In the genomic region with DNA sequence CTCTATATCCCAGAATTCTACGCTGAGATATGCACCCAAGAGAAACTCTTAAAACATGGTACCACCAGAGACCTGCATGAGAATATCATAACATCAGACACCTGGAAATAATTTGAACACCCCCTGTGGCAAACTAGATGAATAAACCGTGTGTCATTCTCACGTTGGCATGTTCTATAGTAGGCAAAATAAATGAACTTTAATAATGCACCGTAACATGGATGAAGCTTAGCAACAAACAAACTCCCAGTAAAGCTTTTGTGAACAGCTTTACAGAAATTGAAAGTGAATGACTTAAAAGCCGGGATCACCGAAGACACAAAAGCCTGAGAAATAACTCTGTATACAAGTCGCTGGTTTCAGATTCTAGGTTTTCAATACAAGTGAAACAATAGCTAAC, we compare ENCODE assay signal across 24 cellular contexts.
DNase-seq lines count a peak whose midpoint lies in the region; TF ChIP-seq lines count a peak whose summit lies in the region.
"Had no signal": no experiment of that assay in that cellular context is flagged by ENCODE, and none has a peak within 500 bp of the region (broad histone marks: within the 10 kb centered on the region; RNA-seq: fewer than 3 reads in every experiment).

No MANE protein-coding gene starts in this region.

- no peaks in the 10 kb centered on the region for H3K36me3 ChIP-seq in mesendoderm (ENCODE audit: control insufficient read depth, insufficient read depth, low read length)
- H3K36me3 ChIP-seq: heart right ventricle had no signal

- peaks cover 0 to 5% (median 2%) of the 10 kb centered on the region in 5 experiments for H3K9me3 Mint-ChIP-seq in brain
- H3K9me3 Mint-ChIP-seq: activated CD4-positive, alpha-beta T cell treated with anti-CD3 and anti-CD28 coated beads, Interleukin-2, amount 10 ng/mL, durations not matched to agents 7 days and 5 days; memory B cell had no signal

- no peak overlapping the region for H3K4me2 ChIP-seq in mesendoderm (ENCODE audit: low read length)
- H3K4me2 ChIP-seq: A549 had no signal

- TF ChIP-seq CTCF in AG10803 (conservative IDR thresholded peaks at IDR 0.05; ENCODE audit: low read length): no peak
- no peak for TF ChIP-seq CTCF in brain (conservative IDR thresholded peaks at IDR 0.05)

- no peaks in the 10 kb centered on the region for H3K79me2 ChIP-seq in mesendoderm (ENCODE audit: control insufficient read depth, insufficient read depth, low read length)

- no peaks in the 10 kb centered on the region for H3K4me1 ChIP-seq in mesendoderm (ENCODE audit: control insufficient read depth, low read depth, low read length)

- H2BK5ac ChIP-seq in mesendoderm (ENCODE audit: low read length): no peak overlapping the region

- H3K27me3 ChIP-seq in mesendoderm (ENCODE audit: insufficient read depth, low read length, poor library complexity): no peaks in the 10 kb centered on the region
- H3K27me3 ChIP-seq: heart right ventricle had no signal

- H3K23ac ChIP-seq in mesendoderm (ENCODE audit: low read length): no peak overlapping the region

- DNase-seq in AG10803 (ENCODE audit: low read depth) (peak; percentile 19), NCI-H69 (lab: John Stamatoyannopoulos, UW) (peak; percentile 66), mesendoderm (no peak), kidney tubule cell (ENCODE audit: low spot score) (no peak), SIG-M5 treated with dmso at 0.1 percent for 504 hours (lab: John Stamatoyannopoulos, UW; ENCODE audit: unreplicated experiment) (no peak), AG20443 (ENCODE audit: low spot score) (no peak), GOT3 (lab: John Stamatoyannopoulos, UW) (no peak)
- DNase-seq: activated CD4-positive, alpha-beta T cell treated with anti-CD3 and anti-CD28 coated beads, Interleukin-2, amount 10 ng/mL, durations not matched to agents 7 days and 5 days; activated CD8-positive, alpha-beta memory T cell treated with anti-CD3 and anti-CD28 coated beads, Interleukin-2, amount 50 U/mL, for 48 hours; activated naive CD4-positive, alpha-beta T cell; DMS53; erythroblast; heart right ventricle; NCI-H2029; NCI-H524; nephron progenitor cell; PC-3; stimulated activated CD4-positive, alpha-beta T cell treated with anti-CD3 and anti-CD28 coated beads, Interleukin-15, amount 100 ng/mL, for 24 hours; stimulated activated naive CD8-positive, alpha-beta T cell treated with anti-CD3 and anti-CD28 coated beads, Interleukin-15, Interleukin-2, amounts not matched to agents 100 U/mL and 50 U/mL, for 24 hours had no signal

- H2AK5ac ChIP-seq in mesendoderm (ENCODE audit: low read length): no peak overlapping the region

- H2BK15ac ChIP-seq in mesendoderm (replicated peaks; ENCODE audit: low read depth): peak overlapping the region; percentile 36

- H3K27me3 Mint-ChIP-seq in brain: no peaks in the 10 kb centered on the region
- H3K27me3 Mint-ChIP-seq: activated CD4-positive, alpha-beta T cell treated with anti-CD3 and anti-CD28 coated beads, Interleukin-2, amount 10 ng/mL, durations not matched to agents 7 days and 5 days; dendritic cell treated with granulocyte-macrophage colony-stimulating factor and Interleukin-4, amounts not matched to agents 40 ng/mL and 50 ng/mL, for 4 days; memory B cell had no signal

- H3K4me1 Mint-ChIP-seq in brain: peaks cover 41% of the 10 kb centered on the region
- H3K4me1 Mint-ChIP-seq: activated CD4-positive, alpha-beta T cell treated with anti-CD3 and anti-CD28 coated beads, Interleukin-2, amount 10 ng/mL, durations not matched to agents 7 days and 5 days; CD14-positive monocyte; memory B cell had no signal

- peak overlapping the region; percentile 52 to 84 (median 65) for H3K4me3 Mint-ChIP-seq in brain
- H3K4me3 Mint-ChIP-seq: activated CD4-positive, alpha-beta T cell treated with anti-CD3 and anti-CD28 coated beads, Interleukin-2, amount 10 ng/mL, durations not matched to agents 7 days and 5 days; CD14-positive monocyte; dendritic cell treated with granulocyte-macrophage colony-stimulating factor and Interleukin-4, amounts not matched to agents 40 ng/mL and 50 ng/mL, for 4 days; memory B cell; nephron progenitor cell had no signal

- no peaks in the 10 kb centered on the region for H3K79me1 ChIP-seq in mesendoderm (ENCODE audit: low read length)

- no peak overlapping the region for H3K56ac ChIP-seq in mesendoderm (ENCODE audit: low read length)

- H3K4ac ChIP-seq in mesendoderm (ENCODE audit: low read depth, low read length): no peak overlapping the region

- H3K36me3 Mint-ChIP-seq in brain: no peaks in the 10 kb centered on the region
- H3K36me3 Mint-ChIP-seq: CD14-positive monocyte, memory B cell had no signal

- H3K9ac ChIP-seq in mesendoderm (ENCODE audit: low read length): no peak overlapping the region

- no peak overlapping the region for H2BK120ac ChIP-seq in mesendoderm (ENCODE audit: low read depth, low read length)

- no CpG with 5 or more reads among the region's 7 CpGs for whole genome bisulfite sequencing in mesendoderm (ENCODE audit: extremely low coverage, insufficient coverage, low lambda C conversion rate)

- no peak overlapping the region for H4K8ac ChIP-seq in mesendoderm (ENCODE audit: low read depth, low read length)

- no peak overlapping the region for H4K5ac ChIP-seq in mesendoderm (ENCODE audit: low read length)

- H3K27ac ChIP-seq in mesendoderm (ENCODE audit: low read depth, low read length): no peak overlapping the region
- H3K27ac ChIP-seq: A549, heart right ventricle had no signal

- H3K27ac Mint-ChIP-seq in brain: peak overlapping the region; percentile 65 to 89 (median 78)
- H3K27ac Mint-ChIP-seq: activated CD4-positive, alpha-beta T cell treated with anti-CD3 and anti-CD28 coated beads, Interleukin-2, amount 10 ng/mL, durations not matched to agents 7 days and 5 days; CD14-positive monocyte; dendritic cell treated with granulocyte-macrophage colony-stimulating factor and Interleukin-4, amounts not matched to agents 40 ng/mL and 50 ng/mL, for 4 days; memory B cell; nephron progenitor cell had no signal

- H3K4me3 ChIP-seq in AG10803 (ENCODE audit: low read length): no peak overlapping the region
- H3K4me3 ChIP-seq in mesendoderm (ENCODE audit: low read length): no peak overlapping the region
- H3K4me3 ChIP-seq: A549, heart right ventricle had no signal

- no peak overlapping the region for H3K18ac ChIP-seq in mesendoderm (ENCODE audit: low read length)

Comparison
In these comparisons a context has a peak if more than half of its experiments do, and no peak if none do; other contexts are left out.
1. DNase-seq: peak in AG10803 (single experiment) and NCI-H69 (single experiment); none in mesendoderm (single experiment), kidney tubule cell (single experiment), SIG-M5 treated with dmso at 0.1 percent for 504 hours (single experiment), AG20443 (single experiment) and GOT3 (single experiment).